26 cellular contexts compared by ENCODE assay signal in genomic region chr3:34067442-34068130, GRCh38.
DNase-seq lines count a peak whose midpoint lies in the region.
"Had no signal": no experiment of that assay in that cellular context is flagged by ENCODE, and none has a peak within 500 bp of the region (broad histone marks: within the 10 kb centered on the region; RNA-seq: fewer than 3 reads in every experiment).

No MANE protein-coding gene starts in this region.

- H3K27ac ChIP-seq in angular gyrus (ENCODE audit: low read depth, low read length): peak overlapping the region; percentile 72
- H3K27ac ChIP-seq: cardiac muscle cell, RWPE1, SK-N-MC, upper lobe of left lung had no signal

- DNase-seq in NCI-H82 (lab: John Stamatoyannopoulos, UW): peak; percentile 18
- DNase-seq in NCI-H82 treated with DMSO at 0.1 percent for 48 hours (lab: John Stamatoyannopoulos, UW; ENCODE audit: unreplicated experiment): no peak
- DNase-seq in iPS-NIHi7 (ENCODE audit: extremely low spot score): peak; percentile 4
- no peak for DNase-seq in NCI-H510A (lab: John Stamatoyannopoulos, UW)
- DNase-seq in NCI-H526 (lab: John Stamatoyannopoulos, UW): no peak
- DNase-seq in amniotic stem cell (lab: John Stamatoyannopoulos, UW): no peak
- DNase-seq in NCI-H2171 treated with DMSO at 0.1 percent for 48 hours (lab: John Stamatoyannopoulos, UW): no peak
- DNase-seq: activated CD4-positive, alpha-beta T cell treated with anti-CD3 and anti-CD28 coated beads, Interleukin-2, amount 50 U/mL, for 1 hour; activated CD8-positive, alpha-beta memory T cell treated with anti-CD3 and anti-CD28 coated beads, Interleukin-2, amount 10 ng/mL, durations not matched to agents 7 days and 5 days; activated naive CD4-positive, alpha-beta T cell treated with anti-CD3 and anti-CD28 coated beads for 36 hours; activated T-cell treated with anti-CD3 and anti-CD28 coated beads, Interleukin-2, amount 50 U/mL, for 72 hours; AML-193; CD8-positive, alpha-beta memory T cell; dermis blood vessel endothelial cell; head of caudate nucleus; NCI-H1105 treated with DMSO at 0.1 percent for 48 hours; NCI-H2081 treated with DMSO at 0.1 percent for 48 hours; NCI-H524; small intestine; stimulated activated CD4-positive, alpha-beta T cell treated with anti-CD3 and anti-CD28 coated beads, Interleukin-1b, Interleukin-23, amount 100 ng/mL, for 48 hours; T-helper 17 cell; upper lobe of left lung had no signal

Comparison
In these comparisons a context has a peak if more than half of its experiments do, and no peak if none do; other contexts are left out.
1. DNase-seq: peak in NCI-H82 (single experiment) and iPS-NIHi7 (single experiment); none in NCI-H82 treated with DMSO at 0.1 percent for 48 hours (single experiment), NCI-H510A (single experiment), NCI-H526 (0 of 2), amniotic stem cell (single experiment) and NCI-H2171 treated with DMSO at 0.1 percent for 48 hours (single experiment).